ENCODE assay signal across 15 cellular contexts in genomic region chr20:41347523-41348429, GRCh38. TPM values are rescaled to one million over a fixed set of nuclear protein-coding genes. Genes with fewer than 3 reads are reported as not detected.
"Had no signal": no experiment of that assay in that cellular context is flagged by ENCODE, and none has a peak within 500 bp of the region (broad histone marks: within the 10 kb centered on the region; RNA-seq: fewer than 3 reads in every experiment).

No MANE protein-coding gene starts in this region.

- H3K36me3 ChIP-seq: colonic mucosa, upper lobe of right lung had no signal

- H3K4me1 ChIP-seq: colonic mucosa, upper lobe of right lung had no signal

- ATAC-seq: activated T-cell treated with anti-CD3 and anti-CD28 coated beads, Interleukin-2, amount 50 U/mL, for 4 hours; mucosa of descending colon; naive thymus-derived CD8-positive, alpha-beta T cell; upper lobe of right lung had no signal

- H3K27me3 ChIP-seq: cardiac muscle cell, colonic mucosa, upper lobe of right lung had no signal

- H3K4me3 Mint-ChIP-seq: activated T-cell treated with anti-CD3 and anti-CD28 coated beads, Interleukin-2, amount 50 U/mL, for 4 hours; naive thymus-derived CD8-positive, alpha-beta T cell had no signal

- H3K27ac ChIP-seq: cardiac muscle cell, colonic mucosa, upper lobe of right lung had no signal

- H3K4me3 ChIP-seq: cardiac muscle cell, colonic mucosa, mucosa of descending colon, upper lobe of right lung had no signal

- H3K4me1 Mint-ChIP-seq: naive thymus-derived CD8-positive, alpha-beta T cell had no signal

- FAIRE-seq: endothelial cell of umbilical vein had no signal

- H3K36me3 Mint-ChIP-seq: naive thymus-derived CD8-positive, alpha-beta T cell had no signal

- H3K9me3 ChIP-seq: colonic mucosa, mucosa of descending colon, upper lobe of right lung had no signal

- DNase-seq: activated CD4-positive, alpha-beta T cell treated with anti-CD3 and anti-CD28 coated beads, Interleukin-2, amount 50 U/mL, for 4 hours; activated effector memory CD4-positive, alpha-beta T cell treated with anti-CD3 and anti-CD28 coated beads, Interleukin-2, amount 50 U/mL, for 16 hours; activated T-cell treated with anti-CD3 and anti-CD28 coated beads, Interleukin-2, amount 50 U/mL, for 4 hours; colonic mucosa; left cardiac atrium; mammary epithelial cell; mucosa of descending colon; stimulated activated CD4-positive, alpha-beta T cell treated with anti-CD3 and anti-CD28 coated beads, Interleukin-2, amount 100 ng/mL, for 48 hours; stimulated activated naive CD4-positive, alpha-beta T cell treated with Interleukin-2 at 50 U/mL for 16 hours; upper lobe of right lung had no signal

- H3K9me3 Mint-ChIP-seq: activated T-cell treated with anti-CD3 and anti-CD28 coated beads, Interleukin-2, amount 50 U/mL, for 4 hours; naive thymus-derived CD8-positive, alpha-beta T cell had no signal

RNA-seq across cellular contexts. Expression of gene EMILIN3, which starts 18.8 kb away (rescaled TPM):
- total RNA-seq: activated T-cell treated with anti-CD3 and anti-CD28 coated beads, Interleukin-2, amount 50 U/mL, for 4 hours; endothelial cell of umbilical vein; mammary epithelial cell; naive thymus-derived CD8-positive, alpha-beta T cell; pulmonary artery endothelial cell; T-helper 2 cell treated with Interferon-gamma antibody and Interleukin-4, amounts not matched to agents 100 ng/mL and 5 ng/mL, for 36 hours; upper lobe of right lung had no signal
